ENCODE assay signal across 8 cellular contexts in genomic region chr6:138509371-138509770, GRCh38. TPM values are rescaled to one million over a fixed set of nuclear protein-coding genes. Genes with fewer than 3 reads are reported as not detected.
DNase-seq lines count a peak whose midpoint lies in the region; ATAC-seq and TF ChIP-seq lines count a peak whose summit lies in the region.

No MANE protein-coding gene starts in this region.

- no peak overlapping the region for H3K4me3 Mint-ChIP-seq in activated CD8-positive, alpha-beta memory T cell treated with anti-CD3 and anti-CD28 coated beads, Interleukin-2, amount 10 ng/mL, durations not matched to agents 7 days and 5 days
- H3K4me3 Mint-ChIP-seq in nephron progenitor cell, result no peak overlapping the region

- TF ChIP-seq POLR2A in erythroblast (IDR thresholded peaks at IDR 0.05; ENCODE audit: low read length), result no peak

- CTCF ChIA-PET in activated CD8-positive, alpha-beta memory T cell treated with anti-CD3 and anti-CD28 coated beads, Interleukin-2, amount 10 ng/mL, durations not matched to agents 7 days and 5 days (lab: Charles Lee), result interaction anchor here (0.5 to 5.7 kb wide), 20 partner anchors 9 to 393 kb away, joined by 3 to 41 read pairs (median 5); partner anchors contain the start of gene NHSL1

- peaks cover 3% of the 10 kb centered on the region for H3K4me1 Mint-ChIP-seq in activated CD8-positive, alpha-beta memory T cell treated with anti-CD3 and anti-CD28 coated beads, Interleukin-2, amount 10 ng/mL, durations not matched to agents 7 days and 5 days
- peaks cover 16% of the 10 kb centered on the region for H3K4me1 Mint-ChIP-seq in nephron progenitor cell

- no peaks in the 10 kb centered on the region for H3K9me3 Mint-ChIP-seq in activated CD8-positive, alpha-beta memory T cell treated with anti-CD3 and anti-CD28 coated beads, Interleukin-2, amount 10 ng/mL, durations not matched to agents 7 days and 5 days (ENCODE audit: low read depth)
- no peaks in the 10 kb centered on the region for H3K9me3 Mint-ChIP-seq in nephron progenitor cell

- H3K27ac Mint-ChIP-seq in activated CD8-positive, alpha-beta memory T cell treated with anti-CD3 and anti-CD28 coated beads, Interleukin-2, amount 10 ng/mL, durations not matched to agents 7 days and 5 days, result no peak overlapping the region
- H3K27ac Mint-ChIP-seq in nephron progenitor cell, result no peak overlapping the region

- DNase-seq in activated CD8-positive, alpha-beta memory T cell treated with anti-CD3 and anti-CD28 coated beads, Interleukin-2, amount 10 ng/mL, durations not matched to agents 7 days and 5 days, result peak; percentile 67
- DNase-seq in activated CD8-positive, alpha-beta memory T cell treated with anti-CD3 and anti-CD28 coated beads for 24 hours, result no peak
- DNase-seq in NCI-H1105 treated with DMSO at 0.1 percent for 48 hours (lab: John Stamatoyannopoulos, UW), result peak; percentile 59
- DNase-seq in activated CD4-positive, alpha-beta T cell treated with anti-CD3 and anti-CD28 coated beads for 48 hours, result peak; percentile 49
- DNase-seq in erythroblast (lab: John Stamatoyannopoulos, UW), result peak; percentile 12 to 35
- peak; percentile 20 for DNase-seq in nephron progenitor cell

- H3K27me3 Mint-ChIP-seq in activated CD8-positive, alpha-beta memory T cell treated with anti-CD3 and anti-CD28 coated beads, Interleukin-2, amount 10 ng/mL, durations not matched to agents 7 days and 5 days, result peaks cover 31% of the 10 kb centered on the region
- peaks cover 4% of the 10 kb centered on the region for H3K27me3 Mint-ChIP-seq in nephron progenitor cell (ENCODE audit: low read depth, poor library complexity)

- TF ChIP-seq CTCF in nephron progenitor cell (IDR thresholded peaks at IDR 0.05), result peak; percentile 43

- ATAC-seq in activated CD8-positive, alpha-beta memory T cell treated with anti-CD3 and anti-CD28 coated beads, Interleukin-2, amount 10 ng/mL, durations not matched to agents 7 days and 5 days, result peak; percentile 47
- ATAC-seq in HG03565 (IDR thresholded peaks at IDR 0.05; ENCODE audit: unreplicated experiment), result no peak
- ATAC-seq in GM19035 (IDR thresholded peaks at IDR 0.05; ENCODE audit: unreplicated experiment), result no peak

- no peaks in the 10 kb centered on the region for H3K36me3 Mint-ChIP-seq in activated CD8-positive, alpha-beta memory T cell treated with anti-CD3 and anti-CD28 coated beads, Interleukin-2, amount 10 ng/mL, durations not matched to agents 7 days and 5 days
- no peaks in the 10 kb centered on the region for H3K36me3 Mint-ChIP-seq in nephron progenitor cell (ENCODE audit: low read depth)

RNA-seq across cellular contexts. Expression of gene NHSL1, which starts 10.1 kb away (rescaled TPM):
- total RNA-seq in activated CD8-positive, alpha-beta memory T cell treated with anti-CD3 and anti-CD28 coated beads, Interleukin-2, amount 10 ng/mL, durations not matched to agents 7 days and 5 days, result under 1 TPM; 0.20 to 0.35 TPM
